In the genomic region with DNA sequence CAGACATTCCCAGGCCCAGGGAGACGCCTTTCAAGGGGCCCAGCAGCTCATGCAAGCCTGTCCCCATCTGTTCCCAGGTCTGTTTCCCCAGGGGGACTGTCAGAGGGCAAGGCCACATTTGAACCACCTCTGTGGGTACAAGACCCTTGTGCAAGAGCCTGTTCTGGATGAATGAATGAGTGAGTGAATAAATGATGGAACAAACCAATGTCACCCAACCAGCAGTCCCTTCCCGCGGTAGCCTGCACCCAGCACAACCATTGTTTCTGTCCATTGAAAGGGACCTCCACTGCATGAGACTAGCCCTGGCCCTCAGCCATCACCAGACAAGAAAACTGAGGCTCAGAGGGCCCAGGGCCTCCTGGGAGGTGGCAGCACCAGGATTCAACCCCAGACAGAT, we compare ENCODE assay signal across 14 cellular contexts.
A peak's percentile ranks its signal among the peaks of the same experiment; 100 is the strongest.
DNase-seq lines count a peak whose midpoint lies in the region; ATAC-seq, FAIRE-seq and TF ChIP-seq lines count a peak whose summit lies in the region.
"Had no signal": no experiment of that assay in that cellular context is flagged by ENCODE, and none has a peak within 500 bp of the region (broad histone marks: within the 10 kb centered on the region; RNA-seq: fewer than 3 reads in every experiment).

No MANE protein-coding gene starts in this region.

- no peak for TF ChIP-seq EP300 in H1 (IDR thresholded peaks at IDR 0.05; ENCODE audit: borderline replicate concordance in 1 of 2, low read depth in 2 of 2, low read length in 2 of 2)

- no peak for ATAC-seq in CD4-positive, alpha-beta T cell (ENCODE audit: poor library complexity)
- ATAC-seq in T-helper 17 cell (no peak), pancreas (no peak)

- H3K27ac Mint-ChIP-seq in CD4-positive, alpha-beta T cell, result no peak overlapping the region
- H3K27ac Mint-ChIP-seq in T-helper 17 cell (no peak overlapping the region), neural crest cell (ENCODE audit: unreplicated experiment) (no peak overlapping the region)
- H3K27ac Mint-ChIP-seq: CD4-positive, CD25-positive, alpha-beta regulatory T cell had no signal

- 93% methylated on average over 3 of the region's 3 CpGs; no CpG with 5 or more reads in 1 of the 2 experiments for WGBS in H1 (ENCODE audit: extremely low coverage in 1 of 2, insufficient coverage in 1 of 2, insufficient read length in 1 of 2, insufficient replicate concordance in 2 of 2, low coverage in 1 of 2, low lambda C conversion rate in 2 of 2, missing lambda C conversion rate in 1 of 2), 2 experiments
- WGBS in pancreas, 2 donors, result 97 to 100% methylated on average over 3 of the region's 3 CpGs

- peak overlapping the region; percentile 99; the same call in 1 of the 2 replicates for H2BK15ac ChIP-seq in H1 (ENCODE audit: low read length)

- no peak overlapping the region for H3K4ac ChIP-seq in H1 (replicated peaks; ENCODE audit: insufficient read length, low read depth, low read length)

- peak overlapping the region; percentile 61 to 90; a peak in 2 of 4 replicates for H3K4me2 ChIP-seq in H1 (ENCODE audit: insufficient read depth in 1 of 2, low read depth in 2 of 2, low read length in 2 of 2)

- TF ChIP-seq CTCF in CD4-positive, alpha-beta T cell (IDR thresholded peaks at IDR 0.05), result no peak
- TF ChIP-seq CTCF in H1 (IDR thresholded peaks at IDR 0.05; ENCODE audit: control extremely low read depth in 1 of 3, insufficient read depth in 1 of 3, low read depth in 1 of 3, low read length in 3 of 3) (no peak), neural crest cell (conservative IDR thresholded peaks at IDR 0.05) (no peak), pancreas (IDR thresholded peaks at IDR 0.05) (no peak)

- H4K91ac ChIP-seq in H1 (replicated peaks; ENCODE audit: insufficient read length, low read length), result peak overlapping the region; percentile 29

- no peaks in the 10 kb centered on the region for H3K9me3 ChIP-seq in CD4-positive, alpha-beta T cell (ENCODE audit: control insufficient read depth, low read length)
- H3K9me3 ChIP-seq in T-helper 17 cell (ENCODE audit: control insufficient read depth, low read length, poor library complexity, severe bottlenecking) (no peaks in the 10 kb centered on the region), H1 (ENCODE audit: insufficient read depth in 2 of 2, low read depth in 1 of 2, low read length in 1 of 2) (no peaks in the 10 kb centered on the region), pancreas (no peaks in the 10 kb centered on the region)

- peaks cover 7 to 10% of the 10 kb centered on the region in 2 experiments for H4K20me1 ChIP-seq in H1 (replicated peaks in 1 of 2; ENCODE audit: control insufficient read depth in 1 of 2, insufficient read depth in 2 of 2, low read length in 2 of 2)

- no peak overlapping the region for H3K9ac ChIP-seq in H1 (replicated peaks in 1 of 4; ENCODE audit: extremely low read depth in 1 of 4, low read depth in 3 of 4, low read length in 3 of 4)

- no peak for TF ChIP-seq POLR2A in H1 (IDR thresholded peaks at IDR 0.05; ENCODE audit: control extremely low read depth in 1 of 2, low read depth in 2 of 2, low read length in 2 of 2)

- H3K4me3 ChIP-seq in H1 (ENCODE audit: extremely low read depth in 1 of 4, insufficient read depth in 2 of 4, low read depth in 3 of 4, low read length in 4 of 4), result peak overlapping the region in 1 of 4 experiments; percentile 59; a peak in 1 of 8 replicates
- no peak overlapping the region for H3K4me3 ChIP-seq in pancreas

- H3K4me1 Mint-ChIP-seq in CD4-positive, alpha-beta T cell (ENCODE audit: low read depth), result peaks cover 37% of the 10 kb centered on the region
- peaks cover 21% of the 10 kb centered on the region for H3K4me1 Mint-ChIP-seq in T-helper 17 cell
- peaks cover 18% of the 10 kb centered on the region for H3K4me1 Mint-ChIP-seq in neural crest cell

- H2AFZ ChIP-seq in H1 (ENCODE audit: low read length), result no peak overlapping the region

- no peak for DNase-seq in CD4-positive, alpha-beta T cell
- DNase-seq in T-helper 17 cell (no peak), H1 (ENCODE audit: low read depth in 1 of 2, low spot score in 2 of 2) (no peak), neural crest cell (ENCODE audit: low read depth, low spot score) (no peak), D341Med (ENCODE audit: low spot score) (no peak), amniotic stem cell (lab: John Stamatoyannopoulos, UW) (no peak), pancreas (no peak), dedifferentiated amniotic fluid mesenchymal stem cell (ENCODE audit: extremely low spot score) (no peak)
- DNase-seq: CD4-positive, CD25-positive, alpha-beta regulatory T cell; MM.1S; NCI-H1694 treated with DMSO at 0.1 percent for 48 hours; NCI-H2107; OCI-M1; SHP77 treated with DMSO at 0.1 percent for 48 hours had no signal

- peak overlapping the region; percentile 48; the same call in 1 of the 2 replicates for H3K18ac ChIP-seq in H1 (ENCODE audit: extremely low read depth, low read length)

- H3K23ac ChIP-seq in H1 (ENCODE audit: insufficient read length), result no peak overlapping the region

- no peak overlapping the region for H3K56ac ChIP-seq in H1 (replicated peaks; ENCODE audit: insufficient read length, low read depth, low read length)

- no peak overlapping the region for H4K5ac ChIP-seq in H1 (ENCODE audit: insufficient read length, low read depth, low read length)

- H3K9me3 Mint-ChIP-seq in CD4-positive, alpha-beta T cell, result no peaks in the 10 kb centered on the region
- H3K9me3 Mint-ChIP-seq in neural crest cell, result no peaks in the 10 kb centered on the region

- intact Hi-C loops in CD4-positive, alpha-beta T cell (cut with DNase I, micrococcal nuclease), result loop anchor here in 1 of 2 experiments (5.0 kb wide), 1 partner anchor 68 kb away; a partner anchor contains a TSS
- intact Hi-C loops in pancreas (cut with DNase I), result no loop called here

- peaks cover 18% of the 10 kb centered on the region for H3K79me1 ChIP-seq in H1 (ENCODE audit: low read depth, low read length)

- no peak overlapping the region; the same call in 1 of the 2 replicates for H2BK5ac ChIP-seq in H1 (ENCODE audit: low read depth, low read length)

- no peak for FAIRE-seq in H1 (lab: Jason Lieb, UNC)
- no peak for FAIRE-seq in pancreas (lab: Jason Lieb, UNC)

- no peak overlapping the region for H3K27ac ChIP-seq in CD4-positive, alpha-beta T cell (ENCODE audit: low read depth, low read length)
- no peak overlapping the region for H3K27ac ChIP-seq in H1 (ENCODE audit: low read depth, low read length)
- H3K27ac ChIP-seq in pancreas, result no peak overlapping the region

- peaks cover 0 to 17% of the 10 kb centered on the region in 2 experiments; a peak in 1 of 4 replicates for H3K79me2 ChIP-seq in H1 (ENCODE audit: control insufficient read depth in 1 of 2, insufficient read depth in 2 of 2, low read length in 2 of 2)

- H3K14ac ChIP-seq in H1 (ENCODE audit: insufficient read length), result no peak overlapping the region

- H3K4me1 ChIP-seq in H1 (replicated peaks in 1 of 4; ENCODE audit: control insufficient read depth in 3 of 4, insufficient read depth in 4 of 4, low read length in 3 of 4) (peaks cover 0 to 28% (median 15%) of the 10 kb centered on the region in 4 experiments; a peak in 6 of 7 replicates), pancreas (peaks cover 0 to 4% (median 0%) of the 10 kb centered on the region in 3 donors)

- no peak overlapping the region for H2BK120ac ChIP-seq in H1 (replicated peaks; ENCODE audit: low read depth, low read length)

- no peak overlapping the region for H2BK20ac ChIP-seq in H1 (ENCODE audit: low read length)

- CTCF ChIA-PET in CD4-positive, alpha-beta T cell (lab: Charles Lee), result no interaction called here
- CTCF ChIA-PET in H1 (lab: Charles Lee; ENCODE audit: partially characterized antibody), result interaction anchor here (0.8 to 3.3 kb wide), 3 partner anchors 13 to 97 kb away, joined by 3 to 20 read pairs (median 3); no protein-coding TSS in a partner anchor

- no peaks in the 10 kb centered on the region for H3K36me3 ChIP-seq in H1 (ENCODE audit: control insufficient read depth in 2 of 4, insufficient read depth in 4 of 4, low read length in 3 of 4)
- H3K36me3 ChIP-seq in pancreas, result no peaks in the 10 kb centered on the region

- H3K27me3 Mint-ChIP-seq in CD4-positive, alpha-beta T cell, result no peaks in the 10 kb centered on the region
- no peaks in the 10 kb centered on the region for H3K27me3 Mint-ChIP-seq in T-helper 17 cell
- peaks cover 13% of the 10 kb centered on the region for H3K27me3 Mint-ChIP-seq in neural crest cell (ENCODE audit: low read depth)

- POLR2A ChIA-PET in CD4-positive, alpha-beta T cell (lab: Charles Lee), result no interaction called here
- POLR2A ChIA-PET in H1 (lab: Charles Lee; ENCODE audit: partially characterized antibody), result interaction anchor here (0.5 kb wide), 1 partner anchor 220 kb away, joined by 3 read pairs; no protein-coding TSS in a partner anchor

- H2BK12ac ChIP-seq in H1 (ENCODE audit: low read depth, low read length), result peak overlapping the region; percentile 87; the same call in 1 of the 2 replicates

- H2AK5ac ChIP-seq in H1 (ENCODE audit: low read depth, low read length), result peak overlapping the region; percentile 93; the same call in 1 of the 2 replicates

- no peak overlapping the region for H4K8ac ChIP-seq in H1 (ENCODE audit: extremely low read depth, insufficient read depth, low read length)

- H3K23me2 ChIP-seq in H1 (ENCODE audit: low read depth, low read length), result peaks cover 5% of the 10 kb centered on the region; the same call in 1 of the 2 replicates

- no peaks in the 10 kb centered on the region for H3K36me3 Mint-ChIP-seq in CD4-positive, alpha-beta T cell (ENCODE audit: low read depth)
- H3K36me3 Mint-ChIP-seq in T-helper 17 cell (ENCODE audit: low read depth) (no peaks in the 10 kb centered on the region), neural crest cell (ENCODE audit: low read depth) (no peaks in the 10 kb centered on the region)
- H3K36me3 Mint-ChIP-seq: CD4-positive, CD25-positive, alpha-beta regulatory T cell had no signal

- no peak for TF ChIP-seq RAD21 in H1 (IDR thresholded peaks at IDR 0.05 in 1 of 2, conservative IDR thresholded peaks at IDR 0.05 in 1 of 2; ENCODE audit: low read depth in 2 of 2, low read length in 2 of 2)

- H3K27me3 ChIP-seq in CD4-positive, alpha-beta T cell (ENCODE audit: control insufficient read depth, insufficient read depth, low read length), result no peaks in the 10 kb centered on the region
- peaks cover 0 to 26% (median 16%) of the 10 kb centered on the region in 4 experiments; a peak in 4 of 7 replicates for H3K27me3 ChIP-seq in H1 (replicated peaks in 1 of 4; ENCODE audit: control insufficient read depth in 3 of 4, extremely low read depth in 1 of 4, insufficient read depth in 3 of 4, low read length in 3 of 4)
- no peaks in the 10 kb centered on the region for H3K27me3 ChIP-seq in pancreas

- peak overlapping the region; percentile 56 for H3K4me3 Mint-ChIP-seq in CD4-positive, alpha-beta T cell
- H3K4me3 Mint-ChIP-seq in T-helper 17 cell (peak overlapping the region; percentile 7), neural crest cell (peak overlapping the region; percentile 44)

TF ChIP-seq in H1, 55 proteins besides CTCF, POLR2A, EP300 and RAD21 (continues in another document):
- TF ChIP-seq SIN3A (conservative IDR thresholded peaks at IDR 0.05 in 1 of 2, IDR thresholded peaks at IDR 0.05 in 1 of 2; ENCODE audit: low read depth in 1 of 2, low read length in 2 of 2) (no peak), BRCA1 (IDR thresholded peaks at IDR 0.05; ENCODE audit: low read depth, low read length) (no peak), BACH1 (IDR thresholded peaks at IDR 0.05; ENCODE audit: low read length) (no peak), KDM4A (IDR thresholded peaks at IDR 0.05; ENCODE audit: low read depth, low read length, severe bottlenecking) (no peak)
